8 cellular contexts compared by ENCODE assay signal in the genomic region with DNA sequence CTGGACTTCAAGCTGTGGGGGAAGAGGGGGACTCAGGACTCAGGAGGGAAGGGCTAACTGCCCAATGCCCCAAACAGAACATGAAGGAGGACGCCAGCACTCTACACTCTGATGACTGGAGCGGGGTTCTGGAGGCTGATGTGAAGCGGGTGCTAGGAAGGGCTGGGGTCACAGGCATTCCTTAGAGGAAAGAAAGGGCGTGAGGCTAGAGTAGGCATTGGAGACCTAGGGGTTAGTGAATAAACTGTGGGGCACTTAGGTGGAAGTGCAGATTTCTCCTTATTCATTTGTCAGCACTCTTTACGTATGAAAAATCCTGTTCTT. TPM values are rescaled to one million over a fixed set of nuclear protein-coding genes. Genes with fewer than 3 reads are reported as not detected.
DNase-seq lines count a peak whose midpoint lies in the region; TF ChIP-seq lines count a peak whose summit lies in the region.

No MANE protein-coding gene starts in this region.

- peak overlapping the region; percentile 29 for H3K27ac Mint-ChIP-seq in T-helper 1 cell treated with Interleukin-12 subunit alpha and Interleukin-12 subunit beta and Interleukin-4 antibody, amounts not matched to agents 30 μg/mL and 1 μg/mL, for 36 hours
- H3K27ac Mint-ChIP-seq in endothelial cell (ENCODE audit: unreplicated experiment): peak overlapping the region; percentile 86
- peak overlapping the region; percentile 80 for H3K27ac Mint-ChIP-seq in progenitor cell of endocrine pancreas

- peaks cover 6% of the 10 kb centered on the region for H3K27me3 Mint-ChIP-seq in T-helper 1 cell treated with Interleukin-12 subunit alpha and Interleukin-12 subunit beta and Interleukin-4 antibody, amounts not matched to agents 30 μg/mL and 1 μg/mL, for 36 hours (ENCODE audit: low read depth)
- peaks cover 13% of the 10 kb centered on the region for H3K27me3 Mint-ChIP-seq in endothelial cell (ENCODE audit: unreplicated experiment)
- H3K27me3 Mint-ChIP-seq in progenitor cell of endocrine pancreas: peaks cover 6% of the 10 kb centered on the region

- H3K36me3 Mint-ChIP-seq in T-helper 1 cell treated with Interleukin-12 subunit alpha and Interleukin-12 subunit beta and Interleukin-4 antibody, amounts not matched to agents 30 μg/mL and 1 μg/mL, for 36 hours (ENCODE audit: low read depth): peaks cover 1% of the 10 kb centered on the region
- H3K36me3 Mint-ChIP-seq in endothelial cell (ENCODE audit: low read depth, unreplicated experiment) (peaks cover 2% of the 10 kb centered on the region), progenitor cell of endocrine pancreas (ENCODE audit: insufficient read depth) (peaks cover 6% of the 10 kb centered on the region)

- peak overlapping the region; percentile 29; the same call in 1 of the 2 replicates for H3K4me3 ChIP-seq in LNCaP clone FGC (ENCODE audit: low read depth, low read length)

- H3K9me3 Mint-ChIP-seq in T-helper 1 cell treated with Interleukin-12 subunit alpha and Interleukin-12 subunit beta and Interleukin-4 antibody, amounts not matched to agents 30 μg/mL and 1 μg/mL, for 36 hours: no peaks in the 10 kb centered on the region
- no peaks in the 10 kb centered on the region for H3K9me3 Mint-ChIP-seq in endothelial cell (ENCODE audit: unreplicated experiment)
- no peaks in the 10 kb centered on the region for H3K9me3 Mint-ChIP-seq in progenitor cell of endocrine pancreas (ENCODE audit: low read depth)

- TF ChIP-seq CTCF in LNCaP clone FGC (IDR thresholded peaks at IDR 0.05; ENCODE audit: control insufficient read depth, extremely low read depth, insufficient read depth) (no peak), endothelial cell (IDR thresholded peaks at IDR 0.05; ENCODE audit: unreplicated experiment) (no peak), progenitor cell of endocrine pancreas (IDR thresholded peaks at IDR 0.05; ENCODE audit: unreplicated experiment) (no peak)

- H3K4me3 Mint-ChIP-seq in T-helper 1 cell treated with Interleukin-12 subunit alpha and Interleukin-12 subunit beta and Interleukin-4 antibody, amounts not matched to agents 30 μg/mL and 1 μg/mL, for 36 hours: peak overlapping the region; percentile 49
- H3K4me3 Mint-ChIP-seq in endothelial cell (ENCODE audit: unreplicated experiment) (peak overlapping the region; percentile 85), progenitor cell of endocrine pancreas (ENCODE audit: low read depth) (peak overlapping the region; percentile 42)

- DNase-seq in T-helper 1 cell: no peak
- no peak for DNase-seq in LNCaP clone FGC (ENCODE audit: low read depth)
- no peak for DNase-seq in endothelial cell (ENCODE audit: low spot score)
- no peak for DNase-seq in progenitor cell of endocrine pancreas (ENCODE audit: low spot score, unreplicated experiment)
- DNase-seq in GM03348 (ENCODE audit: low spot score): no peak
- no peak for DNase-seq in putamen (ENCODE audit: low spot score)
- no peak for DNase-seq in DMS53 (lab: John Stamatoyannopoulos, UW)

- peaks cover 11% of the 10 kb centered on the region for H3K4me1 Mint-ChIP-seq in T-helper 1 cell treated with Interleukin-12 subunit alpha and Interleukin-12 subunit beta and Interleukin-4 antibody, amounts not matched to agents 30 μg/mL and 1 μg/mL, for 36 hours (ENCODE audit: low read depth)
- H3K4me1 Mint-ChIP-seq in endothelial cell (ENCODE audit: unreplicated experiment) (peaks cover 5% of the 10 kb centered on the region), progenitor cell of endocrine pancreas (ENCODE audit: low read depth) (peaks cover 22% of the 10 kb centered on the region)

RNA-seq across cellular contexts. Expression of a gene that starts 0.8 kb away (rescaled TPM):
- 21.7 TPM for total RNA-seq in endothelial cell (ENCODE audit: unreplicated experiment)
- total RNA-seq in progenitor cell of endocrine pancreas: 26.2 and 28.2 TPM in 2 replicates

RNA-seq across cellular contexts. Expression of a gene that starts 10.0 kb away (rescaled TPM):
- total RNA-seq in endothelial cell (ENCODE audit: unreplicated experiment) (4.3 TPM), progenitor cell of endocrine pancreas (6.7 and 7.1 TPM in 2 replicates)

Comparison
In these comparisons a context has a peak if more than half of its experiments do, and no peak if none do; other contexts are left out.
1. H3K27ac Mint-ChIP-seq: peak in every context shown above with its lines; median percentile 86 in endothelial cell; 80 in progenitor cell of endocrine pancreas; 29 in T-helper 1 cell treated with Interleukin-12 subunit alpha and Interleukin-12 subunit beta and Interleukin-4 antibody, amounts not matched to agents 30 μg/mL and 1 μg/mL, for 36 hours.